27 cellular contexts compared by ENCODE assay signal in the genomic region with DNA sequence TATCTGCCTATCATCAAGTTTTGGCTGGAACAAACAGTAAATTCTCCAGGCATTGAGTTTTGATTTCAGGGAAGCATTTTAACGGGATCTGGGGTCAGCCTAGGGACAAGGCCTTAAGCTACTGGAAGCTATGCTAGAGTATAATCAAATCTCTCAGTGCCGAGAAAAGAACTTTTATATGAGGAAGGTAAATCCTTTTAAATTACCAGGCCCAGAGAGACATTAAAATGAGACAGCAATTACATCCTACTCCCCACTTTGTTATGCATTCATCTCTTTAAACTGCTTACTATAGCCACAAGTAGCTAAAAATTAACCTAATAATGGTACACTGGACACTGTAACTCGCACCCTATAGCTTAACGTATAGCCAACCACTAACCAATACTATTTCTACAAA. TPM values are rescaled to one million over a fixed set of nuclear protein-coding genes. Genes with fewer than 3 reads are reported as not detected.
DNase-seq lines count a peak whose midpoint lies in the region; ATAC-seq, FAIRE-seq and TF ChIP-seq lines count a peak whose summit lies in the region.
"Had no signal": no experiment of that assay in that cellular context is flagged by ENCODE, and none has a peak within 500 bp of the region (broad histone marks: within the 10 kb centered on the region; RNA-seq: fewer than 3 reads in every experiment).

No MANE protein-coding gene starts in this region.

- no peaks in the 10 kb centered on the region for H4K20me1 ChIP-seq in hepatocyte (ENCODE audit: insufficient read depth, poor library complexity, severe bottlenecking)

- 48% methylated on average over 4 of the region's 4 CpGs for WGBS in hepatocyte (ENCODE audit: low lambda C conversion rate, missing lambda C conversion rate)
- WGBS in pancreas, 2 donors, result 63 to 65% methylated on average over 4 of the region's 4 CpGs

- H3K4me3 ChIP-seq in CD4-positive, CD25-positive, alpha-beta regulatory T cell (ENCODE audit: low read depth, low read length), result no peak overlapping the region
- H3K4me3 ChIP-seq in HUES48 (ENCODE audit: low read depth, low read length) (no peak overlapping the region), hepatocyte (no peak overlapping the region), pancreas (no peak overlapping the region)
- H3K4me3 ChIP-seq: lower lobe of right lung had no signal

- H3K36me3 ChIP-seq in CD4-positive, CD25-positive, alpha-beta regulatory T cell (ENCODE audit: control insufficient read depth, insufficient read depth, low read length), result no peaks in the 10 kb centered on the region
- H3K36me3 ChIP-seq in HUES48 (ENCODE audit: control insufficient read depth, insufficient read depth, low read length) (no peaks in the 10 kb centered on the region), hepatocyte (replicated peaks; ENCODE audit: insufficient read depth, low read depth) (no peaks in the 10 kb centered on the region), pancreas (no peaks in the 10 kb centered on the region)
- H3K36me3 ChIP-seq: BE2C, lower lobe of right lung had no signal

- DNase-seq in CD4-positive, CD25-positive, alpha-beta regulatory T cell, result no peak
- DNase-seq in hepatocyte (ENCODE audit: low spot score) (no peak), SW 1271 (lab: John Stamatoyannopoulos, UW) (no peak), NCI-H526 (lab: John Stamatoyannopoulos, UW) (no peak), pancreas (no peak)
- DNase-seq in naive thymus-derived CD8-positive, alpha-beta T cell, result no peak
- no peak for DNase-seq in activated T-cell treated with anti-CD3 and anti-CD28 coated beads, Interleukin-2, amount 50 U/mL, for 4 hours
- DNase-seq: activated CD4-positive, alpha-beta T cell treated with anti-CD3 and anti-CD28 coated beads, Interleukin-2, amount 50 U/mL, for 1 hour; activated CD4-positive, CD25-positive, alpha-beta regulatory T cell; activated CD8-positive, alpha-beta memory T cell treated with anti-CD3 and anti-CD28 coated beads, Interleukin-2, amount 10 ng/mL, durations not matched to agents 7 days and 5 days; activated naive CD4-positive, alpha-beta T cell treated with Interleukin-2 at 50 U/mL for 16 hours; activated T-cell treated with anti-CD3 and anti-CD28 coated beads, Interleukin-2, amount 50 U/mL, for 48 hours; amniotic stem cell; BE2C; DMS79; lower lobe of right lung; NCI-H1092; NCI-H1694; NCI-H446; stimulated activated CD4-positive, alpha-beta T cell treated with anti-CD3 and anti-CD28 coated beads, Interleukin-15, amount 100 ng/mL, for 24 hours; stimulated activated CD4-positive, alpha-beta T cell treated with anti-CD3 and anti-CD28 coated beads, Interleukin-4, amount 100 ng/mL, for 4 hours; trophoblast cell had no signal

- H3K4me3 Mint-ChIP-seq in CD4-positive, CD25-positive, alpha-beta regulatory T cell, result peak overlapping the region; percentile 22 to 97 (median 73)
- H3K4me3 Mint-ChIP-seq in naive thymus-derived CD8-positive, alpha-beta T cell, result peak overlapping the region in 4 of 10 donors; percentile 7 to 32 (median 20)
- no peak overlapping the region for H3K4me3 Mint-ChIP-seq in activated T-cell treated with anti-CD3 and anti-CD28 coated beads, Interleukin-2, amount 50 U/mL, for 4 hours

- H3K27ac ChIP-seq in CD4-positive, CD25-positive, alpha-beta regulatory T cell (ENCODE audit: insufficient read depth, low read length, poor library complexity, severe bottlenecking), result no peak overlapping the region
- H3K27ac ChIP-seq in HUES48 (ENCODE audit: low read depth, low read length) (peak overlapping the region; percentile 31), hepatocyte (peak overlapping the region; percentile 58), pancreas (peak overlapping the region in 2 of 4 donors; percentile 0 to 32)
- H3K27ac ChIP-seq: lower lobe of right lung had no signal

- H3K27me3 ChIP-seq in CD4-positive, CD25-positive, alpha-beta regulatory T cell (ENCODE audit: control insufficient read depth, insufficient read depth, low read length), result no peaks in the 10 kb centered on the region
- no peaks in the 10 kb centered on the region for H3K27me3 ChIP-seq in HUES48 (ENCODE audit: control insufficient read depth, insufficient read depth, low read length)
- no peaks in the 10 kb centered on the region for H3K27me3 ChIP-seq in hepatocyte
- H3K27me3 ChIP-seq in pancreas, result no peaks in the 10 kb centered on the region
- H3K27me3 ChIP-seq: BE2C had no signal

- peaks cover 9 to 39% (median 21%) of the 10 kb centered on the region in 4 donors for H3K4me1 Mint-ChIP-seq in CD4-positive, CD25-positive, alpha-beta regulatory T cell
- peaks cover 3 to 34% (median 32%) of the 10 kb centered on the region in 4 donors for H3K4me1 Mint-ChIP-seq in naive thymus-derived CD8-positive, alpha-beta T cell
- H3K4me1 Mint-ChIP-seq in activated T-cell treated with anti-CD3 and anti-CD28 coated beads, Interleukin-2, amount 50 U/mL, for 4 hours (ENCODE audit: low read depth), result peaks cover 25% of the 10 kb centered on the region

- peak overlapping the region in 2 of 3 donors; percentile 15 to 62 for H3K27ac Mint-ChIP-seq in CD4-positive, CD25-positive, alpha-beta regulatory T cell
- peak overlapping the region in 9 of 10 donors; percentile 36 to 100 (median 74) for H3K27ac Mint-ChIP-seq in naive thymus-derived CD8-positive, alpha-beta T cell
- H3K27ac Mint-ChIP-seq: T-helper 1 cell treated with Interleukin-12 subunit alpha and Interleukin-12 subunit beta and Interleukin-4 antibody, amounts not matched to agents 30 μg/mL and 1 μg/mL, for 36 hours had no signal

- no peaks in the 10 kb centered on the region for H3K36me3 Mint-ChIP-seq in CD4-positive, CD25-positive, alpha-beta regulatory T cell
- no peaks in the 10 kb centered on the region for H3K36me3 Mint-ChIP-seq in naive thymus-derived CD8-positive, alpha-beta T cell
- H3K36me3 Mint-ChIP-seq in activated T-cell treated with anti-CD3 and anti-CD28 coated beads, Interleukin-2, amount 50 U/mL, for 4 hours (ENCODE audit: insufficient read depth), result no peaks in the 10 kb centered on the region
- H3K36me3 Mint-ChIP-seq: activated CD8-positive, alpha-beta memory T cell treated with anti-CD3 and anti-CD28 coated beads, Interleukin-2, amount 10 ng/mL, durations not matched to agents 7 days and 5 days had no signal

- H3K4me1 ChIP-seq in CD4-positive, CD25-positive, alpha-beta regulatory T cell (ENCODE audit: control insufficient read depth, insufficient read depth, low read length, poor library complexity, severe bottlenecking), result peaks cover 28% of the 10 kb centered on the region
- H3K4me1 ChIP-seq in HUES48 (ENCODE audit: control insufficient read depth, insufficient read depth, low read length) (peaks cover 27% of the 10 kb centered on the region), hepatocyte (ENCODE audit: insufficient read depth) (peaks cover 27% of the 10 kb centered on the region), pancreas (peaks cover 18 to 36% (median 28%) of the 10 kb centered on the region in 3 donors)

- no peak for ATAC-seq in CD4-positive, CD25-positive, alpha-beta regulatory T cell (ENCODE audit: low read depth in 2 of 2)
- no peak for ATAC-seq in naive thymus-derived CD8-positive, alpha-beta T cell
- no peak for ATAC-seq in activated T-cell treated with anti-CD3 and anti-CD28 coated beads, Interleukin-2, amount 50 U/mL, for 4 hours
- ATAC-seq in pancreas, result no peak
- ATAC-seq: activated CD8-positive, alpha-beta memory T cell treated with anti-CD3 and anti-CD28 coated beads, Interleukin-2, amount 10 ng/mL, durations not matched to agents 7 days and 5 days; lower lobe of right lung had no signal

- no peak overlapping the region for H3K9ac ChIP-seq in HUES48 (ENCODE audit: low read depth, low read length)

- H3K9me2 ChIP-seq in hepatocyte (replicated peaks; ENCODE audit: insufficient read depth), result no peaks in the 10 kb centered on the region

- peak overlapping the region; percentile 53 for H3K4me2 ChIP-seq in hepatocyte

- POLR2A ChIA-PET in naive thymus-derived CD8-positive, alpha-beta T cell (lab: Charles Lee), result interaction anchor here (0.9 to 1.0 kb wide), 2 partner anchors 29 to 30 kb away, joined by 3 to 5 read pairs; a partner anchor contains a TSS

- no peaks in the 10 kb centered on the region for H3K9me3 ChIP-seq in CD4-positive, CD25-positive, alpha-beta regulatory T cell (ENCODE audit: control insufficient read depth in 2 of 2, low read length in 2 of 2)
- 0 out of 2 replicates have a peak, but pooled peaks cover 6% of the 10 kb centered on the region for H3K9me3 ChIP-seq in HUES48 (ENCODE audit: control insufficient read depth, insufficient read depth, low read length)
- no peaks in the 10 kb centered on the region for H3K9me3 ChIP-seq in hepatocyte (ENCODE audit: low read depth)
- H3K9me3 ChIP-seq in pancreas, result no peaks in the 10 kb centered on the region
- H3K9me3 ChIP-seq: BE2C, lower lobe of right lung had no signal

- intact Hi-C loops in pancreas (cut with DNase I), result no loop called here

- no peak for FAIRE-seq in pancreas (lab: Jason Lieb, UNC)
- FAIRE-seq: endothelial cell of umbilical vein, frontal cortex, G401.6 had no signal

- H2AFZ ChIP-seq in hepatocyte, result no peak overlapping the region

- no peaks in the 10 kb centered on the region for H3K9me3 Mint-ChIP-seq in CD4-positive, CD25-positive, alpha-beta regulatory T cell
- H3K9me3 Mint-ChIP-seq in naive thymus-derived CD8-positive, alpha-beta T cell, result peaks cover 0 to 2% (median 0%) of the 10 kb centered on the region in 9 donors
- H3K9me3 Mint-ChIP-seq in activated T-cell treated with anti-CD3 and anti-CD28 coated beads, Interleukin-2, amount 50 U/mL, for 4 hours, result no peaks in the 10 kb centered on the region
- H3K9me3 Mint-ChIP-seq: T-helper 1 cell treated with Interleukin-12 subunit alpha and Interleukin-12 subunit beta and Interleukin-4 antibody, amounts not matched to agents 30 μg/mL and 1 μg/mL, for 36 hours had no signal

- TF ChIP-seq CTCF in hepatocyte (IDR thresholded peaks at IDR 0.05; ENCODE audit: poor library complexity) (no peak), pancreas (IDR thresholded peaks at IDR 0.05) (no peak)

- no peaks in the 10 kb centered on the region for H3K27me3 Mint-ChIP-seq in CD4-positive, CD25-positive, alpha-beta regulatory T cell
- H3K27me3 Mint-ChIP-seq in naive thymus-derived CD8-positive, alpha-beta T cell, result peaks cover 0 to 2% (median 0%) of the 10 kb centered on the region in 5 donors
- no peaks in the 10 kb centered on the region for H3K27me3 Mint-ChIP-seq in activated T-cell treated with anti-CD3 and anti-CD28 coated beads, Interleukin-2, amount 50 U/mL, for 4 hours (ENCODE audit: low read depth)
- H3K27me3 Mint-ChIP-seq: activated CD8-positive, alpha-beta memory T cell treated with anti-CD3 and anti-CD28 coated beads, Interleukin-2, amount 10 ng/mL, durations not matched to agents 7 days and 5 days had no signal

- H3K79me2 ChIP-seq in hepatocyte, result peaks cover 34% of the 10 kb centered on the region

RNA-seq across cellular contexts. Expression of a gene that starts 1.9 kb away (rescaled TPM):
- 12.5 TPM for total RNA-seq in CD4-positive, CD25-positive, alpha-beta regulatory T cell
- polyA plus RNA-seq in CD4-positive, CD25-positive, alpha-beta regulatory T cell, result 10 to 100 TPM; 16.8 to 23.1 (median 21.0) TPM
- 35.8 and 37.7 TPM in 2 replicates for total RNA-seq in hepatocyte
- 57.4 and 62.3 TPM in 2 replicates for polyA plus RNA-seq in hepatocyte
- 10 to 100 TPM; 18.1 to 18.8 TPM for total RNA-seq in naive thymus-derived CD8-positive, alpha-beta T cell
- polyA plus RNA-seq in naive thymus-derived CD8-positive, alpha-beta T cell, result 10 to 100 TPM; 23.3 to 28.1 (median 26.9) TPM
- 10 to 100 TPM; 15.9 to 21.0 (median 16.6) TPM for total RNA-seq in activated T-cell treated with anti-CD3 and anti-CD28 coated beads, Interleukin-2, amount 50 U/mL, for 4 hours
- 10 to 100 TPM; 22.1 to 34.0 (median 28.1) TPM for total RNA-seq in pancreas
- polyA plus RNA-seq in pancreas, result 10 to 100 TPM; 45.4 to 64.4 TPM

RNA-seq across cellular contexts. Expression of a gene that starts 29.4 kb away (rescaled TPM):
- 41.0 TPM for total RNA-seq in CD4-positive, CD25-positive, alpha-beta regulatory T cell
- polyA plus RNA-seq in CD4-positive, CD25-positive, alpha-beta regulatory T cell, result 100 to 1,000 TPM in 3 of 4 donors, 10 to 100 TPM in 1; 93.7 to 139 (median 104) TPM
- total RNA-seq in hepatocyte (171 and 175 TPM in 2 replicates), pancreas (10 to 100 TPM; 20.0 to 53.5 (median 34.8) TPM)
- polyA plus RNA-seq in hepatocyte (56.1 and 76.0 TPM in 2 replicates), pancreas (10 to 100 TPM; 31.1 to 43.7 TPM)
- total RNA-seq in naive thymus-derived CD8-positive, alpha-beta T cell, result 10 to 100 TPM; 74.5 to 77.1 TPM
- 100 to 1,000 TPM in 1 of 3 donors, 10 to 100 TPM in 2; 68.0 to 125 (median 97.0) TPM for polyA plus RNA-seq in naive thymus-derived CD8-positive, alpha-beta T cell
- total RNA-seq in activated T-cell treated with anti-CD3 and anti-CD28 coated beads, Interleukin-2, amount 50 U/mL, for 4 hours, result 1 to 10 TPM; 5.3 to 8.9 (median 7.4) TPM
